ENCODE assay signal across 8 cellular contexts in the genomic region with DNA sequence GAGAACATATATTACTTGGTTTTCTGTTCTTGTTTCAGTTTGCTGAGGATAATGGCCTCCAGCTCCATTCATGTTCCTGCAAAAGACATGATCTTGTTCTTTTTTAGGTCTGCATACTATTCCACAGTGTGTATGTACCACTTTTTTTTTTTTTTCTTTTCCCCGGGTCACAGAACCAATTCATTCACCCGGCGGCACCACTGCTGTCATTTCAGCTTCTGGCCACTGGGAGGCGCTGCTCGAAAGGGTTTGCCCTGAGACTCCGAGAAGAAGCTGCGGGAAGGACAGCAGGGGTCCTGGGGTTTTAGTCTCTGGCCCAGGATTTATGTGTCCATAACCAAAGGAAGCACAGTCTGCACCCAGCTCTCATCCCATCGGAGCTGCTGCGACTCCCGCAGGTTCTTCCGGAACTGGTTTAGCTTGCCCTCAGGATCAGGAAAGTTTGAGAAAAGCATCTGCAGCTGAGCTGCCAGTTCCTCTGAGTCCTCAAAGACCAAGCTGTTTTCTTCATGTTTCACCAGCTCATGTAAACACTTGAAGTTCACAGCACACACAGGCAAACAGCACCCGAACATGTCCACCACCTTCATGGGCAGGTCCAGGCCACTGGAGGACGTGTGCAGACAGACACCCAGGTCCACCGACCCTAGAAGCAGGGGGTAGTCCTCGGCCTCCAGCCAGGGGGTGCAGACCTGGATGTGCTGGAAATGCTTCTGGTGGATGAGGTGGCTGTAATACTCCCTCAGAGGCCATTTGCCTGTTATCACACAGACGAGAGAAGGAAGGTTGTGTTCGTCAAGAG.
DNase-seq lines count a peak whose midpoint lies in the region; FAIRE-seq and TF ChIP-seq lines count a peak whose summit lies in the region.
"Not testable (repeated sequence)": the region's sequence is repeated elsewhere in the genome, so short reads cannot be mapped to it uniquely, and the experiment has no call there.

No MANE protein-coding gene starts in this region.

- not testable (repeated sequence) for TF ChIP-seq POLR2A in suprapubic skin (IDR thresholded peaks at IDR 0.05)

- not testable (repeated sequence) for H3K9ac ChIP-seq in Karpas-422 (ENCODE audit: low read length)

- not testable (repeated sequence) for H3K27ac ChIP-seq in Karpas-422 (ENCODE audit: low read length); dorsolateral prefrontal cortex; suprapubic skin

- not testable (repeated sequence) for H3K9me3 ChIP-seq in Karpas-422 (ENCODE audit: low read length); suprapubic skin

- not testable (repeated sequence) for H4K20me1 ChIP-seq in Karpas-422 (ENCODE audit: insufficient read depth, low read depth, low read length)

- not testable (repeated sequence) for H2AFZ ChIP-seq in Karpas-422 (ENCODE audit: low read length)

- not testable (repeated sequence) for FAIRE-seq in D721Med (lab: Jason Lieb, UNC)

- DNase-seq in D721Med (ENCODE audit: insufficient read length, low spot score); retinal pigment epithelial cell (ENCODE audit: low read depth): not testable (repeated sequence)
- DNase-seq in Karpas-422 (peak; percentile 72), T-helper 1 cell (peak in 3 of 5 donors; percentile 3 to 39 (median 13)), dorsolateral prefrontal cortex (peak in 5 of 10 donors; percentile 26 to 59 (median 45)), islet precursor cell (peak; percentile 59), suprapubic skin (ENCODE audit: low spot score in 2 of 2) (peak in 1 of 2 donors; percentile 69)
- DNase-seq in activated T-cell treated with anti-CD3 and anti-CD28 coated beads, Interleukin-2, amount 50 U/mL, for 48 hours, result peak; percentile 76 to 83

- intact Hi-C loops in dorsolateral prefrontal cortex (cut with DNase I), result not testable (repeated sequence)

- H3K36me3 ChIP-seq in Karpas-422 (ENCODE audit: insufficient read depth, low read length); suprapubic skin: not testable (repeated sequence)

- H3K4me2 ChIP-seq in Karpas-422 (ENCODE audit: low read depth, low read length, poor library complexity, severe bottlenecking), result not testable (repeated sequence)

- 22% methylated on average over 8 of the region's 17 CpGs for WGBS in suprapubic skin

- peak; percentile 47 for TF ChIP-seq CTCF in D721Med (IDR thresholded peaks at IDR 0.05; ENCODE audit: insufficient read depth, missing control alignments)
- peak; percentile 32 to 77 (median 63) for TF ChIP-seq CTCF in dorsolateral prefrontal cortex (IDR thresholded peaks at IDR 0.05 in 54 of 56, conservative IDR thresholded peaks at IDR 0.05 in 2 of 56; ENCODE audit: low read depth in 1 of 56, partially characterized antibody in 56 of 56)
- TF ChIP-seq CTCF in retinal pigment epithelial cell (conservative IDR thresholded peaks at IDR 0.05; ENCODE audit: low read depth, low read length), result peak; percentile 52
- peak; percentile 29 to 59 for TF ChIP-seq CTCF in suprapubic skin (IDR thresholded peaks at IDR 0.05)

- not testable (repeated sequence) for TF ChIP-seq EP300 in suprapubic skin (IDR thresholded peaks at IDR 0.05)

- not testable (repeated sequence) for H3K79me2 ChIP-seq in Karpas-422 (ENCODE audit: low read length)

- not testable (repeated sequence) for H3K4me1 ChIP-seq in Karpas-422 (ENCODE audit: low read length); suprapubic skin

- H3K9me2 ChIP-seq in Karpas-422 (replicated peaks; ENCODE audit: insufficient read depth, low read length), result not testable (repeated sequence)

- not testable (repeated sequence) for H3K4me3 ChIP-seq in Karpas-422 (ENCODE audit: low read length); retinal pigment epithelial cell (ENCODE audit: low read length); suprapubic skin
- H3K4me3 ChIP-seq in dorsolateral prefrontal cortex, result peak overlapping the region in 1 of 59 donors; percentile 16

- H3K27me3 ChIP-seq in Karpas-422 (ENCODE audit: low read length); dorsolateral prefrontal cortex; suprapubic skin: not testable (repeated sequence)
